Comparison of ENCODE assay signal across 1 cellular context in the genomic region with DNA sequence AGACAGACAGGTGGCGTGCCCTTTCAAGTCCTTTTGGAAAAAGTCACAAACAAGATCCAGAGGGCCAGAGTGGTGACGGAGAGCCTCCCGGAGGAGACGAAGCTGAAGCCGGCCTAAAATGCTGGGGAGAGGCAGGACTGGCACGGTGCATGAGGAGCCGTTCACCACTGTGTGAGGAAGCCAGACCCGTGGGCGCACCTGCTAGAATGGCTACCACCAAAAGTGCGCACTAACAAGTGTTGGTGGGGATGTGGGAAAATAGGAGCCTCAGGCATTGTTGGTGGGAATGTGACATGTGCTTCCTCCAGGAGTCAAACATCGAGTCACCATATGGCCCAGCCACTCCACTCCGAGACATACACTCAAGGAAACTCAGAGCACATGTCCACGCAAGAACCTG.
TF ChIP-seq lines count a peak whose summit lies in the region.

No MANE protein-coding gene starts in this region.

TF ChIP-seq in H1, 55 proteins besides CTCF, POLR2A, EP300 and RAD21 (continued from another document):
- TF ChIP-seq, protein P1, sequence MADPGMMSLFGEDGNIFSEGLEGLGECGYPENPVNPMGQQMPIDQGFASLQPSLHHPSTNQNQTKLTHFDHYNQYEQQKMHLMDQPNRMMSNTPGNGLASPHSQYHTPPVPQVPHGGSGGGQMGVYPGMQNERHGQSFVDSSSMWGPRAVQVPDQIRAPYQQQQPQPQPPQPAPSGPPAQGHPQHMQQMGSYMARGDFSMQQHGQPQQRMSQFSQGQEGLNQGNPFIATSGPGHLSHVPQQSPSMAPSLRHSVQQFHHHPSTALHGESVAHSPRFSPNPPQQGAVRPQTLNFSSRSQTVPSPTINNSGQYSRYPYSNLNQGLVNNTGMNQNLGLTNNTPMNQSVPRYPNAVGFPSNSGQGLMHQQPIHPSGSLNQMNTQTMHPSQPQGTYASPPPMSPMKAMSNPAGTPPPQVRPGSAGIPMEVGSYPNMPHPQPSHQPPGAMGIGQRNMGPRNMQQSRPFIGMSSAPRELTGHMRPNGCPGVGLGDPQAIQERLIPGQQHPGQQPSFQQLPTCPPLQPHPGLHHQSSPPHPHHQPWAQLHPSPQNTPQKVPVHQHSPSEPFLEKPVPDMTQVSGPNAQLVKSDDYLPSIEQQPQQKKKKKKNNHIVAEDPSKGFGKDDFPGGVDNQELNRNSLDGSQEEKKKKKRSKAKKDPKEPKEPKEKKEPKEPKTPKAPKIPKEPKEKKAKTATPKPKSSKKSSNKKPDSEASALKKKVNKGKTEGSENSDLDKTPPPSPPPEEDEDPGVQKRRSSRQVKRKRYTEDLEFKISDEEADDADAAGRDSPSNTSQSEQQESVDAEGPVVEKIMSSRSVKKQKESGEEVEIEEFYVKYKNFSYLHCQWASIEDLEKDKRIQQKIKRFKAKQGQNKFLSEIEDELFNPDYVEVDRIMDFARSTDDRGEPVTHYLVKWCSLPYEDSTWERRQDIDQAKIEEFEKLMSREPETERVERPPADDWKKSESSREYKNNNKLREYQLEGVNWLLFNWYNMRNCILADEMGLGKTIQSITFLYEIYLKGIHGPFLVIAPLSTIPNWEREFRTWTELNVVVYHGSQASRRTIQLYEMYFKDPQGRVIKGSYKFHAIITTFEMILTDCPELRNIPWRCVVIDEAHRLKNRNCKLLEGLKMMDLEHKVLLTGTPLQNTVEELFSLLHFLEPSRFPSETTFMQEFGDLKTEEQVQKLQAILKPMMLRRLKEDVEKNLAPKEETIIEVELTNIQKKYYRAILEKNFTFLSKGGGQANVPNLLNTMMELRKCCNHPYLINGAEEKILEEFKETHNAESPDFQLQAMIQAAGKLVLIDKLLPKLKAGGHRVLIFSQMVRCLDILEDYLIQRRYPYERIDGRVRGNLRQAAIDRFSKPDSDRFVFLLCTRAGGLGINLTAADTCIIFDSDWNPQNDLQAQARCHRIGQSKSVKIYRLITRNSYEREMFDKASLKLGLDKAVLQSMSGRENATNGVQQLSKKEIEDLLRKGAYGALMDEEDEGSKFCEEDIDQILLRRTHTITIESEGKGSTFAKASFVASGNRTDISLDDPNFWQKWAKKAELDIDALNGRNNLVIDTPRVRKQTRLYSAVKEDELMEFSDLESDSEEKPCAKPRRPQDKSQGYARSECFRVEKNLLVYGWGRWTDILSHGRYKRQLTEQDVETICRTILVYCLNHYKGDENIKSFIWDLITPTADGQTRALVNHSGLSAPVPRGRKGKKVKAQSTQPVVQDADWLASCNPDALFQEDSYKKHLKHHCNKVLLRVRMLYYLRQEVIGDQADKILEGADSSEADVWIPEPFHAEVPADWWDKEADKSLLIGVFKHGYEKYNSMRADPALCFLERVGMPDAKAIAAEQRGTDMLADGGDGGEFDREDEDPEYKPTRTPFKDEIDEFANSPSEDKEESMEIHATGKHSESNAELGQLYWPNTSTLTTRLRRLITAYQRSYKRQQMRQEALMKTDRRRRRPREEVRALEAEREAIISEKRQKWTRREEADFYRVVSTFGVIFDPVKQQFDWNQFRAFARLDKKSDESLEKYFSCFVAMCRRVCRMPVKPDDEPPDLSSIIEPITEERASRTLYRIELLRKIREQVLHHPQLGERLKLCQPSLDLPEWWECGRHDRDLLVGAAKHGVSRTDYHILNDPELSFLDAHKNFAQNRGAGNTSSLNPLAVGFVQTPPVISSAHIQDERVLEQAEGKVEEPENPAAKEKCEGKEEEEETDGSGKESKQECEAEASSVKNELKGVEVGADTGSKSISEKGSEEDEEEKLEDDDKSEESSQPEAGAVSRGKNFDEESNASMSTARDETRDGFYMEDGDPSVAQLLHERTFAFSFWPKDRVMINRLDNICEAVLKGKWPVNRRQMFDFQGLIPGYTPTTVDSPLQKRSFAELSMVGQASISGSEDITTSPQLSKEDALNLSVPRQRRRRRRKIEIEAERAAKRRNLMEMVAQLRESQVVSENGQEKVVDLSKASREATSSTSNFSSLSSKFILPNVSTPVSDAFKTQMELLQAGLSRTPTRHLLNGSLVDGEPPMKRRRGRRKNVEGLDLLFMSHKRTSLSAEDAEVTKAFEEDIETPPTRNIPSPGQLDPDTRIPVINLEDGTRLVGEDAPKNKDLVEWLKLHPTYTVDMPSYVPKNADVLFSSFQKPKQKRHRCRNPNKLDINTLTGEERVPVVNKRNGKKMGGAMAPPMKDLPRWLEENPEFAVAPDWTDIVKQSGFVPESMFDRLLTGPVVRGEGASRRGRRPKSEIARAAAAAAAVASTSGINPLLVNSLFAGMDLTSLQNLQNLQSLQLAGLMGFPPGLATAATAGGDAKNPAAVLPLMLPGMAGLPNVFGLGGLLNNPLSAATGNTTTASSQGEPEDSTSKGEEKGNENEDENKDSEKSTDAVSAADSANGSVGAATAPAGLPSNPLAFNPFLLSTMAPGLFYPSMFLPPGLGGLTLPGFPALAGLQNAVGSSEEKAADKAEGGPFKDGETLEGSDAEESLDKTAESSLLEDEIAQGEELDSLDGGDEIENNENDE (IDR thresholded peaks at IDR 0.05; ENCODE audit: insufficient replicate concordance, low read length), result no peak
- TF ChIP-seq JUN (IDR thresholded peaks at IDR 0.05; ENCODE audit: low read depth, low read length) (no peak), CBX8 (IDR thresholded peaks at IDR 0.05; ENCODE audit: borderline replicate concordance, low read depth, low read length) (no peak), SAP30 (IDR thresholded peaks at IDR 0.05; ENCODE audit: insufficient read depth, insufficient replicate concordance, low read length) (no peak), BACH1 (IDR thresholded peaks at IDR 0.05; ENCODE audit: low read length) (no peak), CREB1 (IDR thresholded peaks at IDR 0.05) (no peak), SP4 (IDR thresholded peaks at IDR 0.05; ENCODE audit: low read length) (no peak), SP2 (IDR thresholded peaks at IDR 0.05; ENCODE audit: low read length) (no peak), ATF2 (IDR thresholded peaks at IDR 0.05; ENCODE audit: low read length) (no peak), MAX (IDR thresholded peaks at IDR 0.05) (no peak)
- TF ChIP-seq, protein P2, sequence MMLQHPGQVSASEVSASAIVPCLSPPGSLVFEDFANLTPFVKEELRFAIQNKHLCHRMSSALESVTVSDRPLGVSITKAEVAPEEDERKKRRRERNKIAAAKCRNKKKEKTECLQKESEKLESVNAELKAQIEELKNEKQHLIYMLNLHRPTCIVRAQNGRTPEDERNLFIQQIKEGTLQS (IDR thresholded peaks at IDR 0.05; ENCODE audit: insufficient read depth, low read depth, low read length), result no peak
- TF ChIP-seq, protein P3, sequence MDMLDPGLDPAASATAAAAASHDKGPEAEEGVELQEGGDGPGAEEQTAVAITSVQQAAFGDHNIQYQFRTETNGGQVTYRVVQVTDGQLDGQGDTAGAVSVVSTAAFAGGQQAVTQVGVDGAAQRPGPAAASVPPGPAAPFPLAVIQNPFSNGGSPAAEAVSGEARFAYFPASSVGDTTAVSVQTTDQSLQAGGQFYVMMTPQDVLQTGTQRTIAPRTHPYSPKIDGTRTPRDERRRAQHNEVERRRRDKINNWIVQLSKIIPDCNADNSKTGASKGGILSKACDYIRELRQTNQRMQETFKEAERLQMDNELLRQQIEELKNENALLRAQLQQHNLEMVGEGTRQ (IDR thresholded peaks at IDR 0.05; ENCODE audit: low read length), result no peak
TF ChIP-seq in H1: peak in this region for 0.
